ENCODE assay signal across 15 cellular contexts in the genomic region with DNA sequence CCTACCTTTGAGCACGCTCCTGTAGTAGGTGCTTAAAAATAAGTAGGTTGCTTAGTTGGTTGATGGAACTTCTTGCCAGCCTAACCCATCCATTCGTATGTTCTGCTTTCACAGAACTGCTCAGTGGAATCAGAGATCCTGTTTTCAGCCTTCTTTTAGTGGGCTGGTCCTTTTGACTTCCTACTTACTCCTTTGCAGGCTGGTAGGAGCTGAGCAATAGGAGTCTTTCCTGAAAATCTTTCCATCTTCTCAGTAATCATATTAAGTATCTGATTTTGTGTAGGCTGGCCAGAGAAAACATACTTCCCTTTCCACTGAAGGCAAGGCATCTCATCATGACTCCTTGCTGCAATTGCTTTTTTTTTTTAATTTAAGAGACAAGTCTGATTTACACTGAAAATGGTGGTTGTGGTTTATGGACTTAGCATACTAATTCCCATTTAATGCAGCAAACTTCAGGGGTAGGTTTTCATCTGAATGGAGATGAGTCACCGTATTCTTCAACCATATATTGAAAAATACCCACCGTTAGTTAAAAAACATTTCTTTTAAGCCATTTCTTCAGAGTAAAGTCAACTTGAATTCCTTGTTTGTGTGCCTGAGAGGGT.
DNase-seq lines count a peak whose midpoint lies in the region; ATAC-seq and TF ChIP-seq lines count a peak whose summit lies in the region.
"Had no signal": no experiment of that assay in that cellular context is flagged by ENCODE, and none has a peak within 500 bp of the region (broad histone marks: within the 10 kb centered on the region; RNA-seq: fewer than 3 reads in every experiment).

No MANE protein-coding gene starts in this region.

- TF ChIP-seq EP300 in esophagus muscularis mucosa (IDR thresholded peaks at IDR 0.05) = no peak

- H3K9me3 Mint-ChIP-seq in natural killer cell = no peaks in the 10 kb centered on the region
- H3K9me3 Mint-ChIP-seq: activated CD4-positive, alpha-beta memory T cell treated with anti-CD3 and anti-CD28 coated beads, Interleukin-2, amount 10 ng/mL, durations not matched to agents 7 days and 5 days; central memory CD8-positive, alpha-beta T cell had no signal

- H3K27me3 ChIP-seq in RWPE2 (ENCODE audit: insufficient read depth, poor library complexity, severe bottlenecking) (no peaks in the 10 kb centered on the region), esophagus muscularis mucosa (no peaks in the 10 kb centered on the region), gastrocnemius medialis (no peaks in the 10 kb centered on the region)
- H3K27me3 ChIP-seq: neural progenitor cell had no signal

- H3K4me3 Mint-ChIP-seq in natural killer cell = no peak overlapping the region
- H3K4me3 Mint-ChIP-seq in T-helper 17 cell = no peak overlapping the region
- H3K4me3 Mint-ChIP-seq: activated CD4-positive, alpha-beta memory T cell treated with anti-CD3 and anti-CD28 coated beads, Interleukin-2, amount 10 ng/mL, durations not matched to agents 7 days and 5 days; B cell; central memory CD8-positive, alpha-beta T cell; neural progenitor cell had no signal

- no peak for ATAC-seq in RWPE2 (ENCODE audit: low read depth)
- ATAC-seq in gastrocnemius medialis = no peak
- no peak for ATAC-seq in natural killer cell
- ATAC-seq in HG03460 (IDR thresholded peaks at IDR 0.05; ENCODE audit: unreplicated experiment) = no peak
- ATAC-seq in T-helper 17 cell = no peak
- ATAC-seq: esophagus mucosa had no signal

- H3K27me3 Mint-ChIP-seq in natural killer cell (ENCODE audit: low read depth in 2 of 2) (peaks cover 7 to 13% of the 10 kb centered on the region in 2 donors), T-helper 17 cell (peaks cover 6% of the 10 kb centered on the region)
- H3K27me3 Mint-ChIP-seq: B cell had no signal

- intact Hi-C loops in esophagus muscularis mucosa (cut with DNase I) = no loop called here
- intact Hi-C loops in gastrocnemius medialis (cut with DNase I; ENCODE audit: low total_unique reads) = no loop called here
- intact Hi-C loops in natural killer cell (cut with micrococcal nuclease) = no loop called here
- intact Hi-C loops in head of caudate nucleus (cut with DNase I) = no loop called here

- no peaks in the 10 kb centered on the region for H3K36me3 ChIP-seq in RWPE2 (ENCODE audit: low read depth)
- no peaks in the 10 kb centered on the region for H3K36me3 ChIP-seq in esophagus muscularis mucosa
- no peaks in the 10 kb centered on the region for H3K36me3 ChIP-seq in gastrocnemius medialis
- H3K36me3 ChIP-seq: neural progenitor cell had no signal

- peak; percentile 82 for DNase-seq in AG10803 (ENCODE audit: low read depth)
- no peak for DNase-seq in RWPE2 (ENCODE audit: low spot score)
- peak; percentile 42 for DNase-seq in esophagus muscularis mucosa (ENCODE audit: extremely low spot score)
- DNase-seq in gastrocnemius medialis = no peak
- no peak for DNase-seq in natural killer cell
- DNase-seq in head of caudate nucleus = no peak
- DNase-seq in T-helper 17 cell = no peak
- DNase-seq: activated CD4-positive, alpha-beta memory T cell treated with anti-CD3 and anti-CD28 coated beads, Interleukin-2, amount 10 ng/mL, durations not matched to agents 7 days and 5 days; activated gamma-delta T cell treated with Interleukin-2 at 50 U/mL for 16 hours; T-helper 2 cell had no signal

- TF ChIP-seq POLR2A in esophagus muscularis mucosa (IDR thresholded peaks at IDR 0.05; ENCODE audit: low read depth) (no peak), gastrocnemius medialis (IDR thresholded peaks at IDR 0.05) (no peak)

- peaks cover 13% of the 10 kb centered on the region for H3K4me1 ChIP-seq in RWPE2 (ENCODE audit: insufficient read depth, poor library complexity, severe bottlenecking)
- peaks cover 0 to 31% (median 10%) of the 10 kb centered on the region in 4 donors for H3K4me1 ChIP-seq in esophagus muscularis mucosa
- H3K4me1 ChIP-seq in gastrocnemius medialis = no peaks in the 10 kb centered on the region
- H3K4me1 ChIP-seq: neural progenitor cell had no signal

- in situ Hi-C loops in gastrocnemius medialis (cut with MboI; ENCODE audit: low sequenced_read_pairs in 4 of 4) = loop anchor here in 1 of 4 donors (25.0 kb wide), 1 partner anchor 580 kb away; no protein-coding TSS in a partner anchor

- H3K27ac ChIP-seq in RWPE2 (ENCODE audit: poor library complexity, severe bottlenecking) = peak overlapping the region; percentile 79
- peak overlapping the region; percentile 15 to 52 (median 42) for H3K27ac ChIP-seq in esophagus muscularis mucosa (replicated peaks in 1 of 4)
- H3K27ac ChIP-seq in gastrocnemius medialis = peak overlapping the region; percentile 29 to 49 (median 39)
- H3K27ac ChIP-seq: neural progenitor cell had no signal

- no peak for TF ChIP-seq CTCF in AG10803 (conservative IDR thresholded peaks at IDR 0.05; ENCODE audit: low read length)
- TF ChIP-seq CTCF in RWPE2 (IDR thresholded peaks at IDR 0.05; ENCODE audit: poor library complexity, severe bottlenecking) = no peak
- no peak for TF ChIP-seq CTCF in esophagus muscularis mucosa (IDR thresholded peaks at IDR 0.05)
- TF ChIP-seq CTCF in gastrocnemius medialis (IDR thresholded peaks at IDR 0.05 in 4 of 5, conservative IDR thresholded peaks at IDR 0.05 in 1 of 5) = no peak
- no peak for TF ChIP-seq CTCF in natural killer cell (IDR thresholded peaks at IDR 0.05)

- H3K9me3 ChIP-seq in RWPE2 (ENCODE audit: severe bottlenecking) (no peaks in the 10 kb centered on the region), esophagus muscularis mucosa (no peaks in the 10 kb centered on the region), gastrocnemius medialis (no peaks in the 10 kb centered on the region), T-helper 17 cell (ENCODE audit: control insufficient read depth, low read length, poor library complexity, severe bottlenecking) (no peaks in the 10 kb centered on the region)

- no peak overlapping the region for H3K4me3 ChIP-seq in AG10803 (ENCODE audit: low read length)
- H3K4me3 ChIP-seq in RWPE2 (ENCODE audit: severe bottlenecking) = no peak overlapping the region
- H3K4me3 ChIP-seq in esophagus muscularis mucosa = no peak overlapping the region
- H3K4me3 ChIP-seq in gastrocnemius medialis = no peak overlapping the region
- H3K4me3 ChIP-seq: neural progenitor cell had no signal

- no peaks in the 10 kb centered on the region for H3K4me1 Mint-ChIP-seq in natural killer cell
- no peaks in the 10 kb centered on the region for H3K4me1 Mint-ChIP-seq in T-helper 17 cell
- H3K4me1 Mint-ChIP-seq: activated CD4-positive, alpha-beta memory T cell treated with anti-CD3 and anti-CD28 coated beads, Interleukin-2, amount 10 ng/mL, durations not matched to agents 7 days and 5 days; central memory CD8-positive, alpha-beta T cell; neural progenitor cell had no signal

- H3K27ac Mint-ChIP-seq in natural killer cell = no peak overlapping the region
- no peak overlapping the region for H3K27ac Mint-ChIP-seq in T-helper 17 cell
- H3K27ac Mint-ChIP-seq: activated CD4-positive, alpha-beta memory T cell treated with anti-CD3 and anti-CD28 coated beads, Interleukin-2, amount 10 ng/mL, durations not matched to agents 7 days and 5 days; B cell; neural progenitor cell had no signal

- WGBS in esophagus muscularis mucosa = 67% methylated on average over 4 of the region's 4 CpGs

- H3K36me3 Mint-ChIP-seq in natural killer cell (no peaks in the 10 kb centered on the region), T-helper 17 cell (ENCODE audit: low read depth) (no peaks in the 10 kb centered on the region)
- H3K36me3 Mint-ChIP-seq: neural progenitor cell had no signal

Comparison
In these comparisons a context has a peak if more than half of its experiments do, and no peak if none do; other contexts are left out.
1. DNase-seq: peak in AG10803 (single experiment) and esophagus muscularis mucosa (single experiment); none in RWPE2 (single experiment), gastrocnemius medialis (0 of 2), natural killer cell (single experiment), head of caudate nucleus (0 of 42) and T-helper 17 cell (0 of 3).
2. Peak in every context shown above with its lines, with median percentiles within 50 percentile points of each other: H3K27ac ChIP-seq.